In the genomic region with DNA sequence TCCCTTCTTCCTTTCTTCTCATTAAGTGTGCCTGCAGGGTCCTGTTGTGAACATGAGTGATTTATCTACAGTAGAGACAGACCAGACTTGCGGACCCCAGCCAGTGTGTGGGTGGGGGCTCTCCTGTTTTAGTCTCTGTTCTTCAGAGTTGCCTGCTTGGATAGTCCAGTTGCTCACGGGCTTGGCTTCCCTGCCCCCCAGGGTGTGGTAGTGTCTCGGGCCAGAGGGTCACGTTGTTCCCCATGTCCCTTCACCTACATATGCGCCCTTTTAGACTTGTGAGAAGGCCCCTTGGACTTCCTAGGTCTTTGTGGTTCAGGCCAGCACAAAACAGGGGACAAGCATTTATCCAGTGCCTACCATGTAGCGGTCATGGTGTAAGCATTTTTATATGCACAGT, we compare ENCODE assay signal across 22 cellular contexts.
DNase-seq lines count a peak whose midpoint lies in the region; ATAC-seq and TF ChIP-seq lines count a peak whose summit lies in the region.
"Had no signal": no experiment of that assay in that cellular context is flagged by ENCODE, and none has a peak within 500 bp of the region (broad histone marks: within the 10 kb centered on the region; RNA-seq: fewer than 3 reads in every experiment).

No MANE protein-coding gene starts in this region.

- H3K4me3 Mint-ChIP-seq in T-helper 1 cell treated with Interleukin-12 subunit alpha and Interleukin-12 subunit beta and Interleukin-4 antibody, amounts not matched to agents 30 μg/mL and 1 μg/mL, for 36 hours, result no peak overlapping the region
- H3K4me3 Mint-ChIP-seq in brain, result no peak overlapping the region
- H3K4me3 Mint-ChIP-seq in nephron, result peak overlapping the region; percentile 10 to 56 (median 50)
- H3K4me3 Mint-ChIP-seq: GM23338 had no signal

- no peaks in the 10 kb centered on the region for H3K9me3 ChIP-seq in tibial artery
- H3K9me3 ChIP-seq: adrenal gland, left lung, thoracic aorta had no signal

- no peaks in the 10 kb centered on the region for H3K27me3 Mint-ChIP-seq in T-helper 1 cell treated with Interleukin-12 subunit alpha and Interleukin-12 subunit beta and Interleukin-4 antibody, amounts not matched to agents 30 μg/mL and 1 μg/mL, for 36 hours (ENCODE audit: low read depth)
- H3K27me3 Mint-ChIP-seq in brain (peaks cover 2% of the 10 kb centered on the region), nephron (ENCODE audit: low read depth) (no peaks in the 10 kb centered on the region)

- H3K4me1 Mint-ChIP-seq in T-helper 1 cell treated with Interleukin-12 subunit alpha and Interleukin-12 subunit beta and Interleukin-4 antibody, amounts not matched to agents 30 μg/mL and 1 μg/mL, for 36 hours (ENCODE audit: low read depth), result peaks cover 37% of the 10 kb centered on the region
- peaks cover 76% of the 10 kb centered on the region for H3K4me1 Mint-ChIP-seq in brain
- peaks cover 92% of the 10 kb centered on the region for H3K4me1 Mint-ChIP-seq in nephron

- H3K36me3 Mint-ChIP-seq in T-helper 1 cell treated with Interleukin-12 subunit alpha and Interleukin-12 subunit beta and Interleukin-4 antibody, amounts not matched to agents 30 μg/mL and 1 μg/mL, for 36 hours (ENCODE audit: low read depth), result peaks cover 75% of the 10 kb centered on the region
- peaks cover 15% of the 10 kb centered on the region for H3K36me3 Mint-ChIP-seq in brain
- H3K36me3 Mint-ChIP-seq in nephron (ENCODE audit: low read depth), result peaks cover 77% of the 10 kb centered on the region

- no peak overlapping the region for H3K27ac ChIP-seq in tibial artery
- H3K27ac ChIP-seq: 22Rv1, adrenal gland, thoracic aorta had no signal

- no peak overlapping the region for H3K4me3 ChIP-seq in tibial artery
- H3K4me3 ChIP-seq: adrenal gland, GM23338, K562, left lung, thoracic aorta had no signal

- intact Hi-C loops in tibial artery (cut with DNase I; ENCODE audit: low total_unique reads), result no loop called here

- no peak for ATAC-seq in GM19452 (IDR thresholded peaks at IDR 0.05; ENCODE audit: unreplicated experiment)
- ATAC-seq: GM23338, K562 had no signal

- H3K36me3 ChIP-seq in tibial artery, result peaks cover 0 to 59% (median 37%) of the 10 kb centered on the region in 3 donors

- TF ChIP-seq CTCF in brain (conservative IDR thresholded peaks at IDR 0.05) (no peak), nephron (IDR thresholded peaks at IDR 0.05; ENCODE audit: unreplicated experiment in 3 of 3) (no peak), tibial artery (IDR thresholded peaks at IDR 0.05) (no peak)

- no peak for DNase-seq in T-helper 1 cell
- DNase-seq in tibial artery, result peak; percentile 10 to 42
- DNase-seq in HCEC 1CT, result no peak
- DNase-seq in amniotic stem cell (lab: John Stamatoyannopoulos, UW), result no peak
- DNase-seq: activated CD4-positive, alpha-beta T cell treated with anti-CD3 and anti-CD28 coated beads for 1 hour; DND-41; effector CD4-positive, alpha-beta T cell; left lung; MM.1S; NCI-H146; NCI-H526 treated with DMSO at 0.1 percent for 48 hours; occipital lobe; stimulated activated CD4-positive, alpha-beta T cell treated with anti-CD3 and anti-CD28 coated beads, Interleukin-15, amount 100 ng/mL, for 24 hours had no signal

- H3K9me3 Mint-ChIP-seq in T-helper 1 cell treated with Interleukin-12 subunit alpha and Interleukin-12 subunit beta and Interleukin-4 antibody, amounts not matched to agents 30 μg/mL and 1 μg/mL, for 36 hours, result no peaks in the 10 kb centered on the region
- H3K9me3 Mint-ChIP-seq in brain, result no peaks in the 10 kb centered on the region
- H3K9me3 Mint-ChIP-seq in nephron, result no peaks in the 10 kb centered on the region
- H3K9me3 Mint-ChIP-seq: GM23338 had no signal

- peak overlapping the region; percentile 10 for H3K27ac Mint-ChIP-seq in T-helper 1 cell treated with Interleukin-12 subunit alpha and Interleukin-12 subunit beta and Interleukin-4 antibody, amounts not matched to agents 30 μg/mL and 1 μg/mL, for 36 hours
- H3K27ac Mint-ChIP-seq in brain, result peak overlapping the region in 3 of 5 experiments; percentile 48 to 73 (median 68)
- H3K27ac Mint-ChIP-seq in nephron, result peak overlapping the region; percentile 84 to 94 (median 91)

- H3K4me1 ChIP-seq in tibial artery, result peaks cover 0 to 49% (median 38%) of the 10 kb centered on the region in 4 donors
- H3K4me1 ChIP-seq: adrenal gland had no signal

- H3K27me3 ChIP-seq in tibial artery, result no peaks in the 10 kb centered on the region
- H3K27me3 ChIP-seq: adrenal gland, left lung had no signal

Comparison
In these comparisons a context has a peak if more than half of its experiments do, and no peak if none do; other contexts are left out.
1. H3K27ac Mint-ChIP-seq: peak in every context shown above with its lines; median percentile 91 in nephron; 68 in brain; 10 in T-helper 1 cell treated with Interleukin-12 subunit alpha and Interleukin-12 subunit beta and Interleukin-4 antibody, amounts not matched to agents 30 μg/mL and 1 μg/mL, for 36 hours.
2. H3K4me3 Mint-ChIP-seq: peak in nephron (3 of 3); none in T-helper 1 cell treated with Interleukin-12 subunit alpha and Interleukin-12 subunit beta and Interleukin-4 antibody, amounts not matched to agents 30 μg/mL and 1 μg/mL, for 36 hours (single experiment) and brain (0 of 5).
3. DNase-seq: peak in tibial artery (2 of 2); none in T-helper 1 cell (0 of 5), HCEC 1CT (single experiment) and amniotic stem cell (single experiment).